Comparison of ENCODE assay signal across 10 cellular contexts in the genomic region with DNA sequence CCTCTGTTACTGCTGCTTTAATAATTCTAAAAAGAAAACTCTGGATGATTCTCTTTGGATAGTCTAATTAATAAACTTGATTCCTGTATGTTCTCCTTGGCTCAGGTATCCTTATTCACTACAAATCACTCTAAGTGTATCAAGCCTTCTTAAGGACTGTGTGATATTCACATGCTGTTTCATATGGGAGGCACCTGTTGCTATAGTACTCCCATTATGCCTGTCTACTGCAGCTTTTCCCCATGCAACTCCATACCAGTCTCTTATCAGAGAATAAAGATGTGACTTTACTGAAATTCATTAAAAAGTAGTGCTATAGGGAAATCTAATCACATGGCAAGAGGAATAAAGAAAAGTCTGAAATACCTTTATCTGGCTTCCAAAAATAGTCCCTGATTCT. TPM values are rescaled to one million over a fixed set of nuclear protein-coding genes. Genes with fewer than 3 reads are reported as not detected.
"Had no signal": no experiment of that assay in that cellular context is flagged by ENCODE, and none has a peak within 500 bp of the region (broad histone marks: within the 10 kb centered on the region; RNA-seq: fewer than 3 reads in every experiment).

No MANE protein-coding gene starts in this region.

- H3K4me1 ChIP-seq: HAP-1 had no signal

- DNase-seq: GM23248, GOT3, H7, KBM-7 had no signal

- H3K9ac ChIP-seq: GM23248 had no signal

- FAIRE-seq: HepG2 had no signal

- ATAC-seq: HCT116, HepG2 had no signal

- H3K9me3 ChIP-seq: HAP-1 had no signal

- H3K4me3 ChIP-seq: GM23248, HAP-1 had no signal

- H3K27ac ChIP-seq: GM23248, HL-60 had no signal

- H3K27me3 Mint-ChIP-seq: IgD-negative memory B cell had no signal

- H3K9me3 Mint-ChIP-seq: IgD-negative memory B cell had no signal

- H2AFZ ChIP-seq: GM23248 had no signal

- H3K4me3 Mint-ChIP-seq: IgD-negative memory B cell had no signal

RNA-seq across cellular contexts. Expression of a gene that starts 15.2 kb away (rescaled TPM):
- polyA plus RNA-seq: IgD-negative memory B cell had no signal

RNA-seq across cellular contexts. Expression of a gene that starts 24.5 kb away (rescaled TPM):
- total RNA-seq: GM23248, HT1080 had no signal
- polyA plus RNA-seq: GM23248, HepG2, IgD-negative memory B cell had no signal
